ENCODE assay signal across 12 cellular contexts in genomic region chr9:113962391-113962790, GRCh38.
DNase-seq lines count a peak whose midpoint lies in the region; ATAC-seq, FAIRE-seq and TF ChIP-seq lines count a peak whose summit lies in the region.
"Had no signal": no experiment of that assay in that cellular context is flagged by ENCODE, and none has a peak within 500 bp of the region (broad histone marks: within the 10 kb centered on the region; RNA-seq: fewer than 3 reads in every experiment).

No MANE protein-coding gene starts in this region.

- H3K9me3 Mint-ChIP-seq in progenitor cell of endocrine pancreas (ENCODE audit: low read depth), result no peaks in the 10 kb centered on the region
- H3K9me3 Mint-ChIP-seq: CD4-positive, alpha-beta T cell had no signal

- TF ChIP-seq POLR2A in H1 (IDR thresholded peaks at IDR 0.05; ENCODE audit: control extremely low read depth in 1 of 2, low read depth in 2 of 2, low read length in 2 of 2), result no peak

- no peaks in the 10 kb centered on the region; the same call in 1 of the 2 replicates for H3K79me1 ChIP-seq in H1 (ENCODE audit: low read depth, low read length)

- WGBS in H1 (ENCODE audit: extremely low coverage in 1 of 2, insufficient coverage in 1 of 2, insufficient read length in 1 of 2, insufficient replicate concordance in 2 of 2, low coverage in 1 of 2, low lambda C conversion rate in 2 of 2, missing lambda C conversion rate in 1 of 2), 2 experiments, result 94% methylated on average over 1 of the region's 1 CpG; no CpG with 5 or more reads in 1 of the 2 experiments

- no peak overlapping the region for H2BK120ac ChIP-seq in H1 (replicated peaks; ENCODE audit: low read depth, low read length)

- no peak overlapping the region for H3K9ac ChIP-seq in H1 (replicated peaks in 1 of 4; ENCODE audit: extremely low read depth in 1 of 4, low read depth in 3 of 4, low read length in 3 of 4)
- H3K9ac ChIP-seq: GM23248 had no signal

- no peak for ATAC-seq in left ventricle myocardium superior
- ATAC-seq in omental fat pad (ENCODE audit: low FRiP score), result no peak

- peak overlapping the region; percentile 29 for H3K27ac Mint-ChIP-seq in progenitor cell of endocrine pancreas
- H3K27ac Mint-ChIP-seq: CD4-positive, alpha-beta T cell had no signal

- H3K4me1 Mint-ChIP-seq in progenitor cell of endocrine pancreas (ENCODE audit: low read depth), result peaks cover 30% of the 10 kb centered on the region

- H4K91ac ChIP-seq in H1 (replicated peaks; ENCODE audit: insufficient read length, low read length), result no peak overlapping the region

- no peak overlapping the region for H3K4ac ChIP-seq in H1 (replicated peaks; ENCODE audit: insufficient read length, low read depth, low read length)

- no peak overlapping the region for H2BK12ac ChIP-seq in H1 (ENCODE audit: low read depth, low read length)

- intact Hi-C loops in cardiac septum (cut with DNase I) (loop anchor here (10.0 kb wide), 1 partner anchor 158 kb away; no protein-coding TSS in a partner anchor), left ventricle myocardium superior (cut with micrococcal nuclease) (no loop called here), A673 (cut with micrococcal nuclease; ENCODE audit: unreplicated experiment) (loop anchor here (5.0 kb wide), 2 partner anchors 85 to 155 kb away; partner anchors contain the start of gene ZNF618)

- TF ChIP-seq CTCF in H1 (IDR thresholded peaks at IDR 0.05; ENCODE audit: control extremely low read depth in 1 of 3, insufficient read depth in 1 of 3, low read depth in 1 of 3, low read length in 3 of 3), result no peak
- TF ChIP-seq CTCF in progenitor cell of endocrine pancreas (IDR thresholded peaks at IDR 0.05; ENCODE audit: unreplicated experiment), result no peak
- TF ChIP-seq CTCF in omental fat pad (IDR thresholded peaks at IDR 0.05), result no peak
- no peak for TF ChIP-seq CTCF in A673 (conservative IDR thresholded peaks at IDR 0.05; ENCODE audit: low read depth, low read length)

- no peak overlapping the region for H3K23ac ChIP-seq in H1 (ENCODE audit: insufficient read length)

- H3K14ac ChIP-seq in H1 (ENCODE audit: insufficient read length), result no peak overlapping the region

- CTCF ChIA-PET in H1 (lab: Charles Lee; ENCODE audit: partially characterized antibody), result interaction anchor here (0.6 to 6.1 kb wide), 41 partner anchors 8 to 231 kb away, joined by 3 to 55 read pairs (median 5); no protein-coding TSS in a partner anchor
- CTCF ChIA-PET in A673 (lab: Charles Lee), result no interaction called here

- TF ChIP-seq RAD21 in H1 (IDR thresholded peaks at IDR 0.05 in 1 of 2, conservative IDR thresholded peaks at IDR 0.05 in 1 of 2; ENCODE audit: low read depth in 2 of 2, low read length in 2 of 2), result no peak

- H3K79me2 ChIP-seq in H1 (ENCODE audit: control insufficient read depth in 1 of 2, insufficient read depth in 2 of 2, low read length in 2 of 2), result no peaks in the 10 kb centered on the region; a peak in 1 of 4 replicates

- no peaks in the 10 kb centered on the region for H4K20me1 ChIP-seq in H1 (replicated peaks in 1 of 2; ENCODE audit: control insufficient read depth in 1 of 2, insufficient read depth in 2 of 2, low read length in 2 of 2)

- no peak overlapping the region for H3K4me3 Mint-ChIP-seq in progenitor cell of endocrine pancreas (ENCODE audit: low read depth)
- H3K4me3 Mint-ChIP-seq: CD4-positive, alpha-beta T cell had no signal

- H3K27ac ChIP-seq in H1 (ENCODE audit: low read depth, low read length) (no peak overlapping the region), A673 (ENCODE audit: low read depth, low read length, poor library complexity, severe bottlenecking) (no peak overlapping the region)
- H3K27ac ChIP-seq: GM23248 had no signal

- H2BK5ac ChIP-seq in H1 (ENCODE audit: low read depth, low read length), result peak overlapping the region; percentile 31; the same call in 1 of the 2 replicates

- no peak overlapping the region for H3K18ac ChIP-seq in H1 (ENCODE audit: extremely low read depth, low read length)

- in situ Hi-C loops in KBM-7 (cut with MboI; ENCODE audit: low pct_unique_long_range_greater_than_20kb, low sequenced_read_pairs), result no loop called here

- FAIRE-seq in H1 (lab: Jason Lieb, UNC), result no peak

- 0 out of 2 replicates have a peak overlapping the region, but pooled peaks have one; percentile 13 for H2BK20ac ChIP-seq in H1 (ENCODE audit: low read length)

- H3K9me3 ChIP-seq in H1 (ENCODE audit: insufficient read depth in 2 of 2, low read depth in 1 of 2, low read length in 1 of 2) (no peaks in the 10 kb centered on the region), A673 (ENCODE audit: low read depth, low read length, poor library complexity, severe bottlenecking) (no peaks in the 10 kb centered on the region)

- no peak for TF ChIP-seq EP300 in H1 (IDR thresholded peaks at IDR 0.05; ENCODE audit: borderline replicate concordance in 1 of 2, low read depth in 2 of 2, low read length in 2 of 2)

- H4K5ac ChIP-seq in H1 (ENCODE audit: insufficient read length, low read depth, low read length), result no peak overlapping the region

- H2AFZ ChIP-seq in H1 (ENCODE audit: low read length), result no peak overlapping the region
- H2AFZ ChIP-seq: GM23248 had no signal

- DNase-seq in cardiac septum (ENCODE audit: low spot score) (peak; percentile 15), left ventricle myocardium superior (no peak), H1 (ENCODE audit: low read depth in 1 of 2, low spot score in 2 of 2) (no peak), mesenteric fat pad (ENCODE audit: low spot score) (peak; percentile 47), progenitor cell of endocrine pancreas (ENCODE audit: low spot score, unreplicated experiment) (no peak), omental fat pad (ENCODE audit: low spot score) (no peak), A673 (ENCODE audit: low spot score) (no peak), KBM-7 (no peak)
- DNase-seq: DMS 273 treated with DMSO at 0.1 percent for 48 hours had no signal

- H3K4me1 ChIP-seq in H1 (replicated peaks in 1 of 4; ENCODE audit: control insufficient read depth in 3 of 4, insufficient read depth in 4 of 4, low read length in 3 of 4) (peaks cover 0 to 3% (median 0%) of the 10 kb centered on the region in 4 experiments; a peak in 3 of 7 replicates), A673 (ENCODE audit: insufficient read depth, low read length, poor library complexity, severe bottlenecking) (peaks cover 62% of the 10 kb centered on the region)

- H3K27me3 ChIP-seq in H1 (replicated peaks in 1 of 4; ENCODE audit: control insufficient read depth in 3 of 4, extremely low read depth in 1 of 4, insufficient read depth in 3 of 4, low read length in 3 of 4), result no peaks in the 10 kb centered on the region
- no peaks in the 10 kb centered on the region for H3K27me3 ChIP-seq in A673 (replicated peaks; ENCODE audit: insufficient read depth, low read depth, low read length, poor library complexity)

- no peaks in the 10 kb centered on the region for H3K36me3 ChIP-seq in H1 (ENCODE audit: control insufficient read depth in 2 of 4, insufficient read depth in 4 of 4, low read length in 3 of 4)
- no peaks in the 10 kb centered on the region for H3K36me3 ChIP-seq in A673 (ENCODE audit: insufficient read depth, low read length, poor library complexity, severe bottlenecking)

- no peaks in the 10 kb centered on the region for H3K23me2 ChIP-seq in H1 (ENCODE audit: low read depth, low read length)

- no peak overlapping the region for H2BK15ac ChIP-seq in H1 (ENCODE audit: low read length)

- no peak overlapping the region for H3K56ac ChIP-seq in H1 (replicated peaks; ENCODE audit: insufficient read length, low read depth, low read length)

- H2AK5ac ChIP-seq in H1 (ENCODE audit: low read depth, low read length), result no peak overlapping the region

- H4K8ac ChIP-seq in H1 (ENCODE audit: extremely low read depth, insufficient read depth, low read length), result no peak overlapping the region

- H3K36me3 Mint-ChIP-seq in progenitor cell of endocrine pancreas (ENCODE audit: insufficient read depth), result peaks cover 11% of the 10 kb centered on the region

- H3K4me2 ChIP-seq in H1 (ENCODE audit: insufficient read depth in 1 of 2, low read depth in 2 of 2, low read length in 2 of 2), result no peak overlapping the region

- POLR2A ChIA-PET in H1 (lab: Charles Lee; ENCODE audit: partially characterized antibody) (no interaction called here), A673 (lab: Charles Lee; ENCODE audit: low non-redundant PET) (no interaction called here)

- H3K4me3 ChIP-seq in H1 (ENCODE audit: extremely low read depth in 1 of 4, insufficient read depth in 2 of 4, low read depth in 3 of 4, low read length in 4 of 4) (no peak overlapping the region), A673 (ENCODE audit: low read depth, low read length, poor library complexity, severe bottlenecking) (no peak overlapping the region)
- H3K4me3 ChIP-seq: GM12878, GM23248 had no signal

- BruUV-seq in A673 (replicated peaks; lab: Mats Ljungman, UMichigan), result no TSS peak

- H3K27me3 Mint-ChIP-seq in progenitor cell of endocrine pancreas, result no peaks in the 10 kb centered on the region
- H3K27me3 Mint-ChIP-seq: CD4-positive, alpha-beta T cell had no signal

TF ChIP-seq in H1, 55 proteins besides CTCF, POLR2A, EP300 and RAD21:
- TF ChIP-seq PHF8 (conservative IDR thresholded peaks at IDR 0.05; ENCODE audit: low read depth, low read length), result no peak
- TF ChIP-seq KDM4A (IDR thresholded peaks at IDR 0.05; ENCODE audit: low read depth, low read length, severe bottlenecking), result no peak
- TF ChIP-seq, protein P1, sequence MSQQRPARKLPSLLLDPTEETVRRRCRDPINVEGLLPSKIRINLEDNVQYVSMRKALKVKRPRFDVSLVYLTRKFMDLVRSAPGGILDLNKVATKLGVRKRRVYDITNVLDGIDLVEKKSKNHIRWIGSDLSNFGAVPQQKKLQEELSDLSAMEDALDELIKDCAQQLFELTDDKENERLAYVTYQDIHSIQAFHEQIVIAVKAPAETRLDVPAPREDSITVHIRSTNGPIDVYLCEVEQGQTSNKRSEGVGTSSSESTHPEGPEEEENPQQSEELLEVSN (IDR thresholded peaks at IDR 0.05), result no peak
- TF ChIP-seq FOSL1 (IDR thresholded peaks at IDR 0.05; ENCODE audit: insufficient read depth, low read depth, low read length), result no peak
- TF ChIP-seq ASH2L (IDR thresholded peaks at IDR 0.05; ENCODE audit: low read length), result no peak
- no peak for TF ChIP-seq RFX5 (IDR thresholded peaks at IDR 0.05; ENCODE audit: borderline replicate concordance, low read depth, low read length)
- TF ChIP-seq CHD1 (IDR thresholded peaks at IDR 0.05; ENCODE audit: low read depth, low read length), result no peak

Comparison
In these comparisons a context has a peak if more than half of its experiments do, and no peak if none do; other contexts are left out.
1. DNase-seq: peak in cardiac septum (single experiment) and mesenteric fat pad (single experiment); none in left ventricle myocardium superior (single experiment), H1 (0 of 2), progenitor cell of endocrine pancreas (single experiment), omental fat pad (single experiment), A673 (single experiment) and KBM-7 (single experiment).